Comparison of ENCODE assay signal across 18 cellular contexts in genomic region chr16:49016461-49016860, GRCh38.
DNase-seq lines count a peak whose midpoint lies in the region; ATAC-seq and TF ChIP-seq lines count a peak whose summit lies in the region.
"Had no signal": no experiment of that assay in that cellular context is flagged by ENCODE, and none has a peak within 500 bp of the region (broad histone marks: within the 10 kb centered on the region; RNA-seq: fewer than 3 reads in every experiment).

No MANE protein-coding gene starts in this region.

- no peak overlapping the region for H3K4me3 ChIP-seq in coronary artery
- H3K4me3 ChIP-seq: A549 had no signal

- H3K27ac Mint-ChIP-seq in glutamatergic neuron (ENCODE audit: unreplicated experiment), result no peak overlapping the region
- H3K27ac Mint-ChIP-seq: CD4-positive, alpha-beta T cell; H9 had no signal

- DNase-seq in DMS 273 (lab: John Stamatoyannopoulos, UW; ENCODE audit: unreplicated experiment) (peak; percentile 52), DMS 273 treated with DMSO at 0.1 percent for 48 hours (lab: John Stamatoyannopoulos, UW) (no peak), coronary artery (ENCODE audit: low spot score) (peak; percentile 41), islet precursor cell (peak; percentile 23), glutamatergic neuron (no peak)
- DNase-seq: AML-193; Caco-2; CD4-positive, alpha-beta T cell; DND-41; EL; GOT3; H9; KG1 had no signal

- no peak overlapping the region for H3K4me3 Mint-ChIP-seq in glutamatergic neuron (ENCODE audit: unreplicated experiment)
- H3K4me3 Mint-ChIP-seq: CD4-positive, alpha-beta T cell; H9 had no signal

- H3K36me3 Mint-ChIP-seq in glutamatergic neuron (ENCODE audit: unreplicated experiment), result no peaks in the 10 kb centered on the region

- no peak for ATAC-seq in GM19035 (IDR thresholded peaks at IDR 0.05; ENCODE audit: unreplicated experiment)
- no peak for ATAC-seq in HG02852 (IDR thresholded peaks at IDR 0.05; ENCODE audit: unreplicated experiment)
- ATAC-seq: A549 had no signal

- peaks cover 29% of the 10 kb centered on the region for H3K4me1 Mint-ChIP-seq in glutamatergic neuron (ENCODE audit: low read depth, unreplicated experiment)

- H3K9me3 Mint-ChIP-seq in glutamatergic neuron (ENCODE audit: unreplicated experiment), result peaks cover 12% of the 10 kb centered on the region
- H3K9me3 Mint-ChIP-seq: H9 had no signal

- H3K27ac ChIP-seq in coronary artery, result no peak overlapping the region
- H3K27ac ChIP-seq: 22Rv1, A549, C4-2B had no signal

- H3K27me3 Mint-ChIP-seq in glutamatergic neuron (ENCODE audit: unreplicated experiment), result peaks cover 16% of the 10 kb centered on the region

- no peak for TF ChIP-seq CTCF in coronary artery (IDR thresholded peaks at IDR 0.05)
- TF ChIP-seq CTCF in glutamatergic neuron (IDR thresholded peaks at IDR 0.05; ENCODE audit: partially characterized antibody, unreplicated experiment), result no peak

Comparison
In these comparisons a context has a peak if more than half of its experiments do, and no peak if none do; other contexts are left out.
1. DNase-seq: peak in DMS 273 (single experiment), coronary artery (single experiment) and islet precursor cell (single experiment); none in DMS 273 treated with DMSO at 0.1 percent for 48 hours (single experiment) and glutamatergic neuron (single experiment).